8 cellular contexts compared by ENCODE assay signal in the genomic region with DNA sequence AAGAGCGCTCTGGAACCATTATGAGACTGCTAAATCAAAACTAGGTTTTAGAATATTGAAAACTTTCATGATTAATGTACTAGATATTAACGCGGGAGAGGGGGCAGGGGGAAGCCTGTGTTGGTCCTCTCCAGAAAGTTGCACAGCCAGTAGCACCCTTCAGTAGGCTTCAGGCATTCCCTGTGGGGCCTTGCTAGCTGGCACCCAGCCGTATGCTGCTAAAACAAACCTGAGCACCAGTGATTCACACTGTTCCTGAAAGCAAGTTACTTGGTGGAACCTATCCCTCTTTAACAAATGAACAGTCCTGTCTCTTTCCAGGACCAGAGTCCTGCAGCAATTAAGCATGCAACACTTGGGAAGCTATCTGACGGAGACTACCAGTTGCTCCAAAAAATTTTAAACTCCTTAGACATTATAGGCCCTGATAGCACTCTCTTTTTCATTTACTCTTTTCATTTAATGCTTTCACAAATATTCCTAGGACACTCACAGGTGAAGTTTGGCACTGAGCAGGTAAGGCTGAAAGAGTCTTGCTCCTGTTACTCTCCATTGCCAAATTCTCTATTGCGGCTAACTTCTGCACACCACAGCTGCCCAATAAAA. TPM values are rescaled to one million over a fixed set of nuclear protein-coding genes. Genes with fewer than 3 reads are reported as not detected.
DNase-seq lines count a peak whose midpoint lies in the region; ATAC-seq, FAIRE-seq and TF ChIP-seq lines count a peak whose summit lies in the region.
"Had no signal": no experiment of that assay in that cellular context is flagged by ENCODE, and none has a peak within 500 bp of the region (broad histone marks: within the 10 kb centered on the region; RNA-seq: fewer than 3 reads in every experiment).

No MANE protein-coding gene starts in this region.

- peaks cover 34% of the 10 kb centered on the region for H3K4me1 ChIP-seq in PC-3 (ENCODE audit: insufficient read depth, low read length)
- H3K4me1 ChIP-seq in esophagus squamous epithelium, result peaks cover 26 to 52% (median 33%) of the 10 kb centered on the region in 3 donors
- peaks cover 13% of the 10 kb centered on the region for H3K4me1 ChIP-seq in rectal smooth muscle tissue (ENCODE audit: control insufficient read depth, insufficient read depth, low read length)

- CTCF ChIA-PET in PC-3 (lab: Charles Lee), result interaction anchor here (1.9 to 3.3 kb wide), 2 partner anchors 9 to 45 kb away, joined by 6 to 39 read pairs; no protein-coding TSS in a partner anchor

- peak overlapping the region; percentile 81; the same call in 1 of the 2 replicates for H3K9ac ChIP-seq in PC-3 (ENCODE audit: low read length)
- H3K9ac ChIP-seq in rectal smooth muscle tissue (ENCODE audit: low read length), result peak overlapping the region; percentile 14

- no TSS peak for BruUV-seq in PC-3 (replicated peaks; lab: Mats Ljungman, UMichigan)

- peaks cover 7% of the 10 kb centered on the region for H4K20me1 ChIP-seq in PC-3 (ENCODE audit: low read length)

- peak overlapping the region; percentile 98 for H3K4me3 ChIP-seq in PC-3 (ENCODE audit: low read length)
- peak overlapping the region in 1 of 4 donors; percentile 98 for H3K4me3 ChIP-seq in esophagus squamous epithelium
- H3K4me3 ChIP-seq in rectal smooth muscle tissue (ENCODE audit: low read length), result no peak overlapping the region

- H3K27me3 ChIP-seq in PC-3 (ENCODE audit: low read length), result no peaks in the 10 kb centered on the region
- H3K27me3 ChIP-seq in esophagus squamous epithelium, result no peaks in the 10 kb centered on the region
- H3K27me3 ChIP-seq in rectal smooth muscle tissue (ENCODE audit: control insufficient read depth, insufficient read depth, low read length), result no peaks in the 10 kb centered on the region

- WGBS in esophagus squamous epithelium, 2 donors, result 57 to 68% methylated on average over 6 of the region's 6 CpGs

- FAIRE-seq in GM12891 (lab: Jason Lieb, UNC), result no peak

- TF ChIP-seq POLR2A in GM12891 (IDR thresholded peaks at IDR 0.05; ENCODE audit: low read depth, low read length) (peak; percentile 31; the same call in 1 of the 2 replicates), esophagus squamous epithelium (IDR thresholded peaks at IDR 0.05) (no peak)

- H2AFZ ChIP-seq in PC-3 (ENCODE audit: low read length), result no peak overlapping the region

- H3F3A ChIP-seq in PC-3 (ENCODE audit: low read length, unreplicated experiment), result peaks cover 12% of the 10 kb centered on the region

- ATAC-seq in PC-3 (peak; percentile 23), GM21529 (IDR thresholded peaks at IDR 0.05; ENCODE audit: unreplicated experiment) (no peak)

- intact Hi-C loops in PC-3 (cut with micrococcal nuclease), result loop anchor here (5.0 kb wide), 1 partner anchor 112 kb away; a partner anchor contains a TSS
- intact Hi-C loops in esophagus squamous epithelium (cut with DNase I), result no loop called here

- H3K4me2 ChIP-seq in PC-3 (ENCODE audit: low read length), result peak overlapping the region; percentile 87

- no peak for DNase-seq in GM12891 (ENCODE audit: insufficient read length, low spot score)
- DNase-seq in PC-3, result peak; percentile 38
- DNase-seq in esophagus squamous epithelium (lab: John Stamatoyannopoulos, UW), result no peak
- no peak for DNase-seq in GF-D8 (lab: John Stamatoyannopoulos, UW)
- DNase-seq in NCI-H128 (lab: John Stamatoyannopoulos, UW; ENCODE audit: unreplicated experiment), result no peak
- DNase-seq: NCI-H69 had no signal

- POLR2A ChIA-PET in PC-3 (lab: Charles Lee; ENCODE audit: unreplicated experiment), result interaction anchor here (0.6 to 0.7 kb wide), 2 partner anchors 20 to 349 kb away, joined by 3 read pairs; no protein-coding TSS in a partner anchor

- peaks cover 16% of the 10 kb centered on the region for H3K36me3 ChIP-seq in PC-3 (ENCODE audit: low read depth, low read length)
- peaks cover 0 to 35% (median 11%) of the 10 kb centered on the region in 3 donors for H3K36me3 ChIP-seq in esophagus squamous epithelium
- H3K36me3 ChIP-seq in rectal smooth muscle tissue (ENCODE audit: control insufficient read depth, insufficient read depth, low read length), result peaks cover 4% of the 10 kb centered on the region

- H3K79me2 ChIP-seq in PC-3 (ENCODE audit: low read length), result peaks cover 57% of the 10 kb centered on the region

- H3K9me3 ChIP-seq in PC-3 (ENCODE audit: low read length) (no peaks in the 10 kb centered on the region), esophagus squamous epithelium (no peaks in the 10 kb centered on the region)

- no peaks in the 10 kb centered on the region for H3K9me2 ChIP-seq in PC-3 (replicated peaks; ENCODE audit: low read length)

- TF ChIP-seq CTCF in PC-3 (conservative IDR thresholded peaks at IDR 0.05; ENCODE audit: low read depth, low read length) (no peak), esophagus squamous epithelium (IDR thresholded peaks at IDR 0.05) (no peak)

- no peak overlapping the region for H3K27ac ChIP-seq in PC-3 (ENCODE audit: low read length)
- peak overlapping the region in 3 of 4 donors; percentile 84 to 98 (median 98) for H3K27ac ChIP-seq in esophagus squamous epithelium
- no peak overlapping the region for H3K27ac ChIP-seq in rectal smooth muscle tissue (ENCODE audit: low read depth, low read length)

TF ChIP-seq in GM12891, 5 proteins besides CTCF, POLR2A, EP300 and RAD21:
- TF ChIP-seq TAF1 (IDR thresholded peaks at IDR 0.05; ENCODE audit: low read depth, low read length), result no peak
- TF ChIP-seq PAX5 (IDR thresholded peaks at IDR 0.05; ENCODE audit: insufficient read depth, low read length, severe bottlenecking), result no peak
- no peak for TF ChIP-seq POLR2AphosphoS5 (IDR thresholded peaks at IDR 0.05; ENCODE audit: low read depth, low read length)
- no peak for TF ChIP-seq SPI1 (IDR thresholded peaks at IDR 0.05; ENCODE audit: low read depth, low read length)
- no peak for TF ChIP-seq POU2F2 (IDR thresholded peaks at IDR 0.05; ENCODE audit: low read depth, low read length)

RNA-seq across cellular contexts. Expression of a gene that starts 1.2 kb away (rescaled TPM):
- polyA plus RNA-seq in GM12891 (2012; ENCODE audit: low read depth, missing spikeins), result 6.0 TPM
- 13.9 and 16.1 TPM in 2 replicates for total RNA-seq in PC-3 (2014; rRNA removed)
- 1 to 10 TPM; 4.8 to 8.9 (median 7.1) TPM for total RNA-seq in esophagus squamous epithelium

RNA-seq across cellular contexts. Expression of a gene that starts 5.3 kb away (rescaled TPM):
- polyA plus RNA-seq in GM12891 (2012; ENCODE audit: low read depth, missing spikeins), result 678 TPM
- total RNA-seq in PC-3 (2014; rRNA removed) (517 and 618 TPM in 2 replicates), esophagus squamous epithelium (100 to 1,000 TPM; 293 to 431 (median 357) TPM)

RNA-seq across cellular contexts. Expression of a gene that starts 5.5 kb away (rescaled TPM):
- 15.6 TPM for polyA plus RNA-seq in GM12891 (2012; ENCODE audit: low read depth, missing spikeins)
- total RNA-seq in PC-3 (2014; rRNA removed), result 27.8 and 30.9 TPM in 2 replicates
- total RNA-seq in esophagus squamous epithelium, result 10 to 100 TPM; 15.1 to 31.3 (median 18.2) TPM

RNA-seq across cellular contexts. Expression of a gene that starts 15.5 kb away (rescaled TPM):
- polyA plus RNA-seq in GM12891 (2012; ENCODE audit: low read depth, missing spikeins), result 9.8 TPM
- total RNA-seq in PC-3 (2014; rRNA removed) (31.8 and 35.4 TPM in 2 replicates), esophagus squamous epithelium (100 to 1,000 TPM in 3 of 4 donors, 10 to 100 TPM in 1; 57.7 to 215 (median 128) TPM)

RNA-seq across cellular contexts. Expression of a gene that starts 58.6 kb away (rescaled TPM):
- polyA plus RNA-seq in GM12891 (2012; ENCODE audit: low read depth, missing spikeins), result 67.2 TPM
- 159 and 164 TPM in 2 replicates for total RNA-seq in PC-3 (2014; rRNA removed)
- 100 to 1,000 TPM in 2 of 4 donors, 10 to 100 TPM in 2; 71.8 to 138 (median 115) TPM for total RNA-seq in esophagus squamous epithelium

Comparison
In these comparisons a context has a peak if more than half of its experiments do, and no peak if none do; other contexts are left out.
1. H3K27ac ChIP-seq: peak in esophagus squamous epithelium (3 of 4); none in PC-3 (single experiment) and rectal smooth muscle tissue (single experiment).